ENCODE assay signal across 9 cellular contexts in genomic region chr6:44128020-44128917, GRCh38. TPM values are rescaled to one million over a fixed set of nuclear protein-coding genes. Genes with fewer than 3 reads are reported as not detected.
DNase-seq lines count a peak whose midpoint lies in the region; ATAC-seq, FAIRE-seq and TF ChIP-seq lines count a peak whose summit lies in the region.
"Had no signal": no experiment of that assay in that cellular context is flagged by ENCODE, and none has a peak within 500 bp of the region (broad histone marks: within the 10 kb centered on the region; RNA-seq: fewer than 3 reads in every experiment).

No MANE protein-coding gene starts in this region.

- H3K4me1 ChIP-seq in OCI-LY1 (ENCODE audit: insufficient read depth, low read length, severe bottlenecking) (peaks cover 43% of the 10 kb centered on the region), iPS-20b (ENCODE audit: insufficient read depth, low read length) (peaks cover 12% of the 10 kb centered on the region), skeletal muscle tissue (ENCODE audit: control insufficient read depth in 3 of 3, insufficient read depth in 3 of 3, low read length in 3 of 3) (peaks cover 34 to 57% (median 50%) of the 10 kb centered on the region in 3 donors)

- H3K9me3 ChIP-seq in OCI-LY1 (ENCODE audit: low read length) = no peaks in the 10 kb centered on the region
- no peaks in the 10 kb centered on the region for H3K9me3 ChIP-seq in iPS-20b (ENCODE audit: insufficient read depth, low read depth, low read length)
- no peaks in the 10 kb centered on the region for H3K9me3 ChIP-seq in skeletal muscle tissue (ENCODE audit: control insufficient read depth in 3 of 3, low read length in 3 of 3)

- H3K4me2 ChIP-seq in OCI-LY1 (ENCODE audit: low read length) = peak overlapping the region; percentile 92

- H3K27ac ChIP-seq in OCI-LY1 (ENCODE audit: low read depth, low read length, poor library complexity, severe bottlenecking) = no peak overlapping the region
- H3K27ac ChIP-seq in iPS-20b (ENCODE audit: low read length) = no peak overlapping the region
- H3K27ac ChIP-seq in skeletal muscle tissue (ENCODE audit: low read depth, low read length) = peak overlapping the region; percentile 65

- H2AFZ ChIP-seq in OCI-LY1 (ENCODE audit: low read length) = peak overlapping the region; percentile 77; the same call in 1 of the 2 replicates

- H3K27me3 Mint-ChIP-seq in brain = peaks cover 6% of the 10 kb centered on the region

- no peaks in the 10 kb centered on the region for H3K27me3 ChIP-seq in OCI-LY1 (ENCODE audit: insufficient read depth, low read length)
- 0 out of 2 replicates have a peak, but pooled peaks cover 7% of the 10 kb centered on the region for H3K27me3 ChIP-seq in iPS-20b (ENCODE audit: insufficient read depth, low read length)
- H3K27me3 ChIP-seq in skeletal muscle tissue (ENCODE audit: control insufficient read depth in 3 of 3, insufficient read depth in 3 of 3, low read length in 3 of 3) = no peaks in the 10 kb centered on the region

- TF ChIP-seq POLR2A in GM12891 (IDR thresholded peaks at IDR 0.05; ENCODE audit: low read depth, low read length) = no peak

- H3K4me3 Mint-ChIP-seq in brain = peak overlapping the region; percentile 86 to 100 (median 88)

- peaks cover 38% of the 10 kb centered on the region for H3K79me2 ChIP-seq in OCI-LY1 (ENCODE audit: insufficient read depth, low read length)

- H3K27ac Mint-ChIP-seq in brain = peak overlapping the region in 4 of 5 experiments; percentile 60 to 82 (median 70)

- H3K36me3 ChIP-seq in OCI-LY1 (ENCODE audit: insufficient read depth, low read length) (no peaks in the 10 kb centered on the region; the same call in 1 of the 2 replicates), iPS-20b (ENCODE audit: insufficient read depth, low read depth, low read length) (peaks cover 17% of the 10 kb centered on the region; the same call in 1 of the 2 replicates), skeletal muscle tissue (ENCODE audit: control insufficient read depth in 3 of 3, insufficient read depth in 3 of 3, low read length in 3 of 3) (peaks cover 0 to 7% (median 3%) of the 10 kb centered on the region in 3 donors)

- H3K4me1 Mint-ChIP-seq in brain = peaks cover 69% of the 10 kb centered on the region

- H3K9me3 Mint-ChIP-seq in brain = no peaks in the 10 kb centered on the region

- H4K20me1 ChIP-seq in OCI-LY1 (ENCODE audit: insufficient read depth, low read length) = no peaks in the 10 kb centered on the region

- H3K4me3 ChIP-seq in OCI-LY1 (ENCODE audit: low read depth, low read length, poor library complexity, severe bottlenecking) = peak overlapping the region; percentile 83
- H3K4me3 ChIP-seq in iPS-20b (ENCODE audit: low read length) = peak overlapping the region; percentile 75
- peak overlapping the region; percentile 69 to 80 (median 76) for H3K4me3 ChIP-seq in skeletal muscle tissue (ENCODE audit: low read length in 3 of 3)

- TF ChIP-seq CTCF in OCI-LY1 (IDR thresholded peaks at IDR 0.05; ENCODE audit: low read length) (no peak), brain (conservative IDR thresholded peaks at IDR 0.05) (peak in 1 of 2 experiments; percentile 24)

- H3K9ac ChIP-seq in OCI-LY1 (ENCODE audit: low read length) (peak overlapping the region; percentile 85), iPS-20b (ENCODE audit: low read depth, low read length) (peak overlapping the region; percentile 60; the same call in 1 of the 2 replicates), skeletal muscle tissue (ENCODE audit: low read depth in 1 of 3, low read length in 3 of 3) (peak overlapping the region; percentile 80 to 87 (median 84))

- FAIRE-seq in GM12891 (lab: Jason Lieb, UNC) = no peak

- no peaks in the 10 kb centered on the region for H3F3A ChIP-seq in OCI-LY1 (ENCODE audit: insufficient read depth, low read length)

- no peaks in the 10 kb centered on the region for H3K9me2 ChIP-seq in OCI-LY1 (ENCODE audit: low read depth, low read length)

- no peaks in the 10 kb centered on the region for H3K36me3 Mint-ChIP-seq in brain

- ATAC-seq in GM18858 (IDR thresholded peaks at IDR 0.05; ENCODE audit: unreplicated experiment) = no peak

- DNase-seq in AG08396 (ENCODE audit: low spot score) (peak; percentile 78), GM12891 (ENCODE audit: insufficient read length, low spot score) (peak; percentile 59), NCI-H2029 treated with DMSO at 0.1 percent for 48 hours (lab: John Stamatoyannopoulos, UW) (no peak)

TF ChIP-seq in GM12891, 5 proteins besides CTCF, POLR2A, EP300 and RAD21:
- no peak for TF ChIP-seq POLR2AphosphoS5 (IDR thresholded peaks at IDR 0.05; ENCODE audit: low read depth, low read length)
- no peak for TF ChIP-seq TAF1 (IDR thresholded peaks at IDR 0.05; ENCODE audit: low read depth, low read length)
- TF ChIP-seq SPI1 (IDR thresholded peaks at IDR 0.05; ENCODE audit: low read depth, low read length) = no peak
- TF ChIP-seq PAX5 (IDR thresholded peaks at IDR 0.05; ENCODE audit: insufficient read depth, low read length, severe bottlenecking) = no peak
- TF ChIP-seq POU2F2 (IDR thresholded peaks at IDR 0.05; ENCODE audit: low read depth, low read length) = 0 out of 2 replicates have a peak, but pooled peaks have one; percentile 8

RNA-seq across cellular contexts. Expression of gene TMEM63B, which starts 0.9 kb away (rescaled TPM):
- 7.0 TPM for polyA plus RNA-seq in GM12891 (2012; ENCODE audit: low read depth, missing spikeins)
- polyA plus RNA-seq in brain (ENCODE audit: insufficient read depth, low read depth, low replicate concordance) = 48.2 TPM
- 11.5 TPM for total RNA-seq in skeletal muscle tissue

RNA-seq across cellular contexts. Expression of gene MRPL14, which starts 1.0 kb away (rescaled TPM):
- polyA plus RNA-seq in GM12891 (2012; ENCODE audit: low read depth, missing spikeins) = 82.0 TPM
- polyA plus RNA-seq in brain (ENCODE audit: insufficient read depth, low read depth, low replicate concordance) = 72.7 TPM
- 57.4 TPM for total RNA-seq in skeletal muscle tissue

RNA-seq across cellular contexts. Expression of gene CAPN11, which starts 30.4 kb away (rescaled TPM):
- 1.2 TPM for polyA plus RNA-seq in GM12891 (2012; ENCODE audit: low read depth, missing spikeins)
- polyA plus RNA-seq in brain (ENCODE audit: insufficient read depth, low read depth, low replicate concordance) = not detected
- 0.52 TPM for total RNA-seq in skeletal muscle tissue
- total RNA-seq: HT1080 had no signal
